In genomic region chr6:163413345-163414116, GRCh38 we compare ENCODE assay signal across 8 cellular contexts. TPM values are rescaled to one million over a fixed set of nuclear protein-coding genes. Genes with fewer than 3 reads are reported as not detected.
DNase-seq lines count a peak whose midpoint lies in the region; ATAC-seq and TF ChIP-seq lines count a peak whose summit lies in the region.

No MANE protein-coding gene starts in this region.

- DNase-seq in AG10803 (ENCODE audit: low read depth): peak; percentile 90
- DNase-seq in NCI-H526 treated with DMSO at 0.1 percent for 48 hours (lab: John Stamatoyannopoulos, UW): peak; percentile 42
- DNase-seq in activated CD8-positive, alpha-beta memory T cell treated with anti-CD3 and anti-CD28 coated beads for 24 hours: peak; percentile 98
- peak; percentile 85 for DNase-seq in effector CD4-positive, alpha-beta T cell
- peak; percentile 95 to 97 for DNase-seq in lung microvascular endothelial cell (ENCODE audit: low read depth in 2 of 2)
- DNase-seq in stimulated activated CD4-positive, alpha-beta T cell treated with anti-CD3 and anti-CD28 coated beads, TNF-alpha, amount 100 ng/mL, for 24 hours (ENCODE audit: low read depth in 3 of 3): peak; percentile 77 to 84 (median 82)

- ATAC-seq in GM18867 (IDR thresholded peaks at IDR 0.05; ENCODE audit: unreplicated experiment): peak; percentile 52
- peak; percentile 42 for ATAC-seq in HG03066 (IDR thresholded peaks at IDR 0.05; ENCODE audit: low read depth, unreplicated experiment)

- H3K4me3 ChIP-seq in AG10803 (ENCODE audit: low read length): peak overlapping the region; percentile 73

- no peak for TF ChIP-seq CTCF in AG10803 (conservative IDR thresholded peaks at IDR 0.05; ENCODE audit: low read length)

RNA-seq across cellular contexts. Expression of gene QKI, which starts 1.0 kb away (rescaled TPM):
- 129 and 177 TPM in 2 replicates for total RNA-seq in lung microvascular endothelial cell

Comparison
In these comparisons a context has a peak if more than half of its experiments do, and no peak if none do; other contexts are left out.
1. Peak in every context shown above with its lines: DNase-seq, ATAC-seq and H3K4me3 ChIP-seq.
2. DNase-seq: peak in every context shown above with its lines; median percentile 98 in activated CD8-positive, alpha-beta memory T cell treated with anti-CD3 and anti-CD28 coated beads for 24 hours; 96 in lung microvascular endothelial cell; 90 in AG10803; 85 in effector CD4-positive, alpha-beta T cell; 82 in stimulated activated CD4-positive, alpha-beta T cell treated with anti-CD3 and anti-CD28 coated beads, TNF-alpha, amount 100 ng/mL, for 24 hours; 42 in NCI-H526 treated with DMSO at 0.1 percent for 48 hours.